ENCODE assay signal across 25 cellular contexts in the genomic region with DNA sequence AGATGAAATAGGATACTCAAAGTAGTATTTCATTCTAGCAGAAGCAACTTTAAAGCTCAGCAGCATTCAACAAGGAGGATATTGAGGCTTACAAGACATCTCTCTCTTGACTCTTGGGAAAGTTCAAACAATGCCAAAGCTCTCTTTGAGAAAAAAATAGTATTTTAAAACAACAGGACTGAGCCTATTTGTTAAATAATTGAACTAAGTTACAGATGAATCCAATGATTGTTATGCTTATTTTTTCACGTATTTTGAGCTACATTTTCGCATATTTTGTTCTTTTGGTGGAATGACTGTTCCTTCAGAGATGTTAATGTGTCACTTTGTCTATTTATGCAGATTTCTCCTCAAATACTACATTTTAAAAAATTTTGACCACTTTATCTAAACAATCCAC.
"Had no signal": no experiment of that assay in that cellular context is flagged by ENCODE, and none has a peak within 500 bp of the region (broad histone marks: within the 10 kb centered on the region; RNA-seq: fewer than 3 reads in every experiment).

No MANE protein-coding gene starts in this region.

- H3K27ac ChIP-seq: left ventricle myocardium inferior, ovary, right atrium auricular region, right lobe of liver, tibial nerve, uterus had no signal

- H3K27ac Mint-ChIP-seq: mesothelial cell of epicardium; naive B cell; natural killer cell; nephron progenitor cell; progenitor cell of endocrine pancreas; stimulated activated memory B cell treated with anti-CD40 and anti-IgM and Interleukin-4, amounts not matched to agents 10 μg/mL and 1 μg/mL and 100 μg/mL, for 72 hours; stimulated activated naive CD8-positive, alpha-beta T cell treated with anti-CD3 and anti-CD28 coated beads, Interleukin-15, amount 100 ng/mL, for 72 hours; type B pancreatic cell had no signal

- H3K4me3 ChIP-seq: left ventricle myocardium inferior, lung, ovary, right atrium auricular region, right lobe of liver, smooth muscle cell, tibial nerve, uterus had no signal

- H3K36me3 Mint-ChIP-seq: mesothelial cell of epicardium; naive B cell; natural killer cell; stimulated activated memory B cell treated with anti-CD40 and anti-IgM and Interleukin-4, amounts not matched to agents 10 μg/mL and 1 μg/mL and 100 μg/mL, for 72 hours; type B pancreatic cell had no signal

- H3K27me3 ChIP-seq: ovary, right atrium auricular region, right lobe of liver, tibial nerve, uterus had no signal

- H3K36me3 ChIP-seq: left ventricle myocardium inferior, ovary, right atrium auricular region, right lobe of liver, tibial nerve, uterus had no signal

- H3K4me2 ChIP-seq: smooth muscle cell had no signal

- ATAC-seq: natural killer cell; right lobe of liver; stimulated activated memory B cell treated with anti-CD40 and anti-IgM and Interleukin-4, amounts not matched to agents 10 μg/mL and 1 μg/mL and 100 μg/mL, for 72 hours; stimulated activated naive CD8-positive, alpha-beta T cell treated with anti-CD3 and anti-CD28 coated beads, Interleukin-15, amount 100 ng/mL, for 72 hours had no signal

- H3K9me3 Mint-ChIP-seq: mesothelial cell of epicardium, nephron progenitor cell, type B pancreatic cell had no signal

- DNase-seq: hippocampal formation; islet precursor cell; left ventricle myocardium inferior; mesendoderm; naive B cell; natural killer cell; nephron progenitor cell; ovary; right lobe of liver; stimulated activated CD4-positive, alpha-beta T cell treated with anti-CD3 and anti-CD28 coated beads, Interleukin-1b, Interleukin-23, amount 100 ng/mL, for 48 hours; stimulated activated CD4-positive, alpha-beta T cell treated with anti-CD3 and anti-CD28 coated beads, Interleukin-2, amount 100 ng/mL, for 48 hours; stimulated activated CD4-positive, alpha-beta T cell treated with anti-CD3 and anti-CD28 coated beads, Interleukin-4, amount 100 ng/mL, for 4 hours; stimulated activated CD8-positive, alpha-beta memory T cell treated with anti-CD3 and anti-CD28 coated beads, Interleukin-4, amount 100 ng/mL, for 48 hours; stimulated activated naive CD4-positive, alpha-beta T cell treated with Interleukin-2 at 50 U/mL for 16 hours; stimulated activated naive CD8-positive, alpha-beta T cell treated with anti-CD3 and anti-CD28 coated beads, Interleukin-15, amount 100 ng/mL, for 72 hours; substantia nigra; uterus had no signal

- H3K4me1 Mint-ChIP-seq: mesothelial cell of epicardium; naive B cell; natural killer cell; stimulated activated memory B cell treated with anti-CD40 and anti-IgM and Interleukin-4, amounts not matched to agents 10 μg/mL and 1 μg/mL and 100 μg/mL, for 72 hours; stimulated activated naive CD8-positive, alpha-beta T cell treated with anti-CD3 and anti-CD28 coated beads, Interleukin-15, amount 100 ng/mL, for 72 hours had no signal

- H3K27me3 Mint-ChIP-seq: naive B cell; progenitor cell of endocrine pancreas; stimulated activated memory B cell treated with anti-CD40 and anti-IgM and Interleukin-4, amounts not matched to agents 10 μg/mL and 1 μg/mL and 100 μg/mL, for 72 hours; stimulated activated naive CD8-positive, alpha-beta T cell treated with anti-CD3 and anti-CD28 coated beads, Interleukin-15, amount 100 ng/mL, for 72 hours had no signal

- H3K4me3 Mint-ChIP-seq: mesothelial cell of epicardium; naive B cell; natural killer cell; nephron progenitor cell; stimulated activated memory B cell treated with anti-CD40 and anti-IgM and Interleukin-4, amounts not matched to agents 10 μg/mL and 1 μg/mL and 100 μg/mL, for 72 hours; stimulated activated naive CD8-positive, alpha-beta T cell treated with anti-CD3 and anti-CD28 coated beads, Interleukin-15, amount 100 ng/mL, for 72 hours; type B pancreatic cell had no signal

- H3K9me3 ChIP-seq: left ventricle myocardium inferior, ovary, right atrium auricular region, right lobe of liver, tibial nerve, uterus had no signal

- H3K4me1 ChIP-seq: left ventricle myocardium inferior, right atrium auricular region, right lobe of liver, tibial nerve, uterus had no signal
